Comparison of ENCODE assay signal across 12 cellular contexts in genomic region chr14:103279129-103280025, GRCh38. TPM values are rescaled to one million over a fixed set of nuclear protein-coding genes. Genes with fewer than 3 reads are reported as not detected.
DNase-seq lines count a peak whose midpoint lies in the region; ATAC-seq and TF ChIP-seq lines count a peak whose summit lies in the region.
"Had no signal": no experiment of that assay in that cellular context is flagged by ENCODE, and none has a peak within 500 bp of the region (broad histone marks: within the 10 kb centered on the region; RNA-seq: fewer than 3 reads in every experiment).

No MANE protein-coding gene starts in this region.

- peaks cover 86% of the 10 kb centered on the region for H3K27me3 Mint-ChIP-seq in stimulated activated naive CD8-positive, alpha-beta T cell treated with anti-CD3 and anti-CD28 coated beads, Interleukin-15, amount 100 ng/mL, for 72 hours

- no peak overlapping the region for H3K27ac ChIP-seq in heart left ventricle

- WGBS in heart left ventricle, 4 donors = 11 to 45% (median 25%) methylated on average over 29 to 102 of the region's 103 CpGs

- no peaks in the 10 kb centered on the region for H3K9me3 Mint-ChIP-seq in stimulated activated naive CD8-positive, alpha-beta T cell treated with anti-CD3 and anti-CD28 coated beads, Interleukin-15, amount 100 ng/mL, for 72 hours
- H3K9me3 Mint-ChIP-seq: activated naive CD4-positive, alpha-beta T cell treated with anti-CD3 and anti-CD28 coated beads, Interleukin-2, amount 10 ng/mL, durations not matched to agents 7 days and 5 days had no signal

- intact Hi-C loops in heart left ventricle (cut with DNase I) = loop anchor here in 2 of 10 donors (10.0 kb wide), 2 partner anchors 85 to 95 kb away; no protein-coding TSS in a partner anchor

- ATAC-seq in stimulated activated naive CD8-positive, alpha-beta T cell treated with anti-CD3 and anti-CD28 coated beads, Interleukin-15, amount 100 ng/mL, for 72 hours = peak; percentile 39
- no peak for ATAC-seq in stimulated activated naive CD8-positive, alpha-beta T cell treated with anti-CD3 and anti-CD28 coated beads, Interleukin-15, Interleukin-2, amounts not matched to agents 100 U/mL and 50 U/mL, for 24 hours
- ATAC-seq in heart left ventricle = peak in 2 of 4 donors; percentile 46 to 60
- ATAC-seq in omental fat pad (ENCODE audit: low FRiP score) = peak; percentile 59
- ATAC-seq in GM19463 (IDR thresholded peaks at IDR 0.05; ENCODE audit: unreplicated experiment) = no peak
- no peak for ATAC-seq in GM21526 (IDR thresholded peaks at IDR 0.05; ENCODE audit: low FRiP score, unreplicated experiment)

- H3K27me3 ChIP-seq in heart left ventricle = peaks cover 30 to 73% (median 55%) of the 10 kb centered on the region in 9 donors

- TF ChIP-seq POLR2A in heart left ventricle (IDR thresholded peaks at IDR 0.05) = no peak

- TF ChIP-seq CTCF in heart left ventricle (IDR thresholded peaks at IDR 0.05) (no peak), omental fat pad (IDR thresholded peaks at IDR 0.05) (no peak)

- peaks cover 13% of the 10 kb centered on the region for H3K4me1 Mint-ChIP-seq in stimulated activated naive CD8-positive, alpha-beta T cell treated with anti-CD3 and anti-CD28 coated beads, Interleukin-15, amount 100 ng/mL, for 72 hours

- H3K27ac Mint-ChIP-seq in stimulated activated naive CD8-positive, alpha-beta T cell treated with anti-CD3 and anti-CD28 coated beads, Interleukin-15, amount 100 ng/mL, for 72 hours = no peak overlapping the region
- H3K27ac Mint-ChIP-seq: activated naive CD4-positive, alpha-beta T cell treated with anti-CD3 and anti-CD28 coated beads, Interleukin-2, amount 10 ng/mL, durations not matched to agents 7 days and 5 days; T-helper 2 cell treated with Interferon-gamma antibody and Interleukin-4, amounts not matched to agents 5 μg/mL and 100 μg/mL, for 36 hours had no signal

- peaks cover 0 to 15% (median 5%) of the 10 kb centered on the region in 12 donors for H3K4me1 ChIP-seq in heart left ventricle

- peaks cover 0 to 3% (median 0%) of the 10 kb centered on the region in 12 donors for H3K9me3 ChIP-seq in heart left ventricle

- peak overlapping the region; percentile 7 to 49 (median 37) for H3K4me3 ChIP-seq in heart left ventricle

- peak overlapping the region; percentile 39 to 62 for H3K4me3 Mint-ChIP-seq in stimulated activated naive CD8-positive, alpha-beta T cell treated with anti-CD3 and anti-CD28 coated beads, Interleukin-15, amount 100 ng/mL, for 72 hours
- H3K4me3 Mint-ChIP-seq: activated naive CD4-positive, alpha-beta T cell treated with anti-CD3 and anti-CD28 coated beads, Interleukin-2, amount 10 ng/mL, durations not matched to agents 7 days and 5 days; T-helper 2 cell treated with Interferon-gamma antibody and Interleukin-4, amounts not matched to agents 5 μg/mL and 100 μg/mL, for 36 hours had no signal

- DNase-seq in stimulated activated naive CD8-positive, alpha-beta T cell treated with anti-CD3 and anti-CD28 coated beads, Interleukin-15, amount 100 ng/mL, for 72 hours = no peak
- no peak for DNase-seq in stimulated activated naive CD8-positive, alpha-beta T cell treated with anti-CD3 and anti-CD28 coated beads, Interleukin-15, Interleukin-2, amounts not matched to agents 100 U/mL and 50 U/mL, for 24 hours
- DNase-seq in heart left ventricle = no peak
- DNase-seq in omental fat pad (ENCODE audit: low spot score) = no peak
- DNase-seq in cerebellum (ENCODE audit: low spot score) = no peak
- no peak for DNase-seq in NCI-H774 (lab: John Stamatoyannopoulos, UW)
- DNase-seq: activated naive CD4-positive, alpha-beta T cell treated with anti-CD3 and anti-CD28 coated beads, Interleukin-2, amount 10 ng/mL, durations not matched to agents 7 days and 5 days; AML-193; NCI-H226 had no signal

- no peaks in the 10 kb centered on the region for H3K36me3 ChIP-seq in heart left ventricle

RNA-seq across cellular contexts. Expression of gene EIF5, which starts 54.7 kb away (rescaled TPM):
- total RNA-seq in heart left ventricle (100 to 1,000 TPM; 200 to 304 (median 255) TPM), omental fat pad (100 to 1,000 TPM; 157 to 399 (median 292) TPM), cerebellum (129 TPM)
- polyA plus RNA-seq in heart left ventricle = 100 to 1,000 TPM in 1 of 2 donors, 10 to 100 TPM in 1; 38.1 to 300 TPM

Comparison
In these comparisons a context has a peak if more than half of its experiments do, and no peak if none do; other contexts are left out.
1. ATAC-seq: peak in stimulated activated naive CD8-positive, alpha-beta T cell treated with anti-CD3 and anti-CD28 coated beads, Interleukin-15, amount 100 ng/mL, for 72 hours (single experiment) and omental fat pad (single experiment); none in stimulated activated naive CD8-positive, alpha-beta T cell treated with anti-CD3 and anti-CD28 coated beads, Interleukin-15, Interleukin-2, amounts not matched to agents 100 U/mL and 50 U/mL, for 24 hours (single experiment), GM19463 (single experiment) and GM21526 (single experiment).